29 cellular contexts compared by ENCODE assay signal in genomic region chr2:218505754-218506371, GRCh38.
"Had no signal": no experiment of that assay in that cellular context is flagged by ENCODE, and none has a peak within 500 bp of the region (broad histone marks: within the 10 kb centered on the region; RNA-seq: fewer than 3 reads in every experiment).

No MANE protein-coding gene starts in this region.

- H3K27ac Mint-ChIP-seq: activated CD4-positive, alpha-beta memory T cell treated with anti-CD3 and anti-CD28 coated beads, Interleukin-2, amount 10 ng/mL, durations not matched to agents 7 days and 5 days; activated CD8-positive, alpha-beta memory T cell treated with anti-CD3 and anti-CD28 coated beads, Interleukin-2, amount 10 ng/mL, durations not matched to agents 7 days and 5 days; activated naive CD4-positive, alpha-beta T cell treated with anti-CD3 and anti-CD28 coated beads for 36 hours had no signal

- H3K27me3 Mint-ChIP-seq: activated CD4-positive, alpha-beta memory T cell treated with anti-CD3 and anti-CD28 coated beads, Interleukin-2, amount 10 ng/mL, durations not matched to agents 7 days and 5 days; activated CD8-positive, alpha-beta memory T cell treated with anti-CD3 and anti-CD28 coated beads, Interleukin-2, amount 10 ng/mL, durations not matched to agents 7 days and 5 days had no signal

- DNase-seq: activated CD4-positive, alpha-beta memory T cell treated with anti-CD3 and anti-CD28 coated beads, Interleukin-2, amount 10 ng/mL, durations not matched to agents 7 days and 5 days; activated CD4-positive, alpha-beta T cell treated with anti-CD3 and anti-CD28 coated beads, Interleukin-2, amount 50 U/mL, for 1 hour; activated CD4-positive, CD25-positive, alpha-beta regulatory T cell; activated CD8-positive, alpha-beta memory T cell treated with anti-CD3 and anti-CD28 coated beads for 24 hours; activated CD8-positive, alpha-beta memory T cell treated with anti-CD3 and anti-CD28 coated beads, Interleukin-2, amount 10 ng/mL, durations not matched to agents 7 days and 5 days; activated CD8-positive, alpha-beta memory T cell treated with anti-CD3 and anti-CD28 coated beads, Interleukin-2, amount 50 U/mL, for 48 hours; activated gamma-delta T cell treated with Interleukin-2 at 50 U/mL for 16 hours; activated naive CD4-positive, alpha-beta T cell treated with anti-CD3 and anti-CD28 coated beads for 36 hours; body of pancreas; MM.1S; MV-4-11; NCI-H1092; NCI-H1436 treated with DMSO at 0.1 percent for 48 hours; NCI-H1694 treated with DMSO at 0.1 percent for 48 hours; NCI-H2029; NCI-H345; NCI-H510A; NCI-H526; NCI-H748 treated with DMSO at 0.1 percent for 48 hours; NK-92 treated with Interleukin-12 subunit alpha and Interleukin-12 subunit beta, amount 100 ng/mL, for 24 hours; PC-3; Peyer's patch; RPMI8226; SHP77 treated with DMSO at 0.1 percent for 48 hours; SK-N-SH; T1000; WERI-Rb-1 had no signal

- FAIRE-seq: astrocyte had no signal

- H3K9me3 Mint-ChIP-seq: activated CD4-positive, alpha-beta memory T cell treated with anti-CD3 and anti-CD28 coated beads, Interleukin-2, amount 10 ng/mL, durations not matched to agents 7 days and 5 days; activated naive CD4-positive, alpha-beta T cell treated with anti-CD3 and anti-CD28 coated beads for 36 hours; activated naive CD4-positive, alpha-beta T cell treated with anti-CD3 and anti-CD28 coated beads, Interleukin-2, amount 50 U/mL, for 72 hours had no signal

- ATAC-seq: activated CD8-positive, alpha-beta memory T cell treated with anti-CD3 and anti-CD28 coated beads, Interleukin-2, amount 10 ng/mL, durations not matched to agents 7 days and 5 days; activated naive CD4-positive, alpha-beta T cell treated with anti-CD3 and anti-CD28 coated beads, Interleukin-2, amount 50 U/mL, for 72 hours; body of pancreas; PC-3 had no signal

- H3K4me3 Mint-ChIP-seq: activated CD4-positive, alpha-beta memory T cell treated with anti-CD3 and anti-CD28 coated beads, Interleukin-2, amount 10 ng/mL, durations not matched to agents 7 days and 5 days; activated CD8-positive, alpha-beta memory T cell treated with anti-CD3 and anti-CD28 coated beads, Interleukin-2, amount 10 ng/mL, durations not matched to agents 7 days and 5 days; activated naive CD4-positive, alpha-beta T cell treated with anti-CD3 and anti-CD28 coated beads for 36 hours had no signal
